In the genomic region with DNA sequence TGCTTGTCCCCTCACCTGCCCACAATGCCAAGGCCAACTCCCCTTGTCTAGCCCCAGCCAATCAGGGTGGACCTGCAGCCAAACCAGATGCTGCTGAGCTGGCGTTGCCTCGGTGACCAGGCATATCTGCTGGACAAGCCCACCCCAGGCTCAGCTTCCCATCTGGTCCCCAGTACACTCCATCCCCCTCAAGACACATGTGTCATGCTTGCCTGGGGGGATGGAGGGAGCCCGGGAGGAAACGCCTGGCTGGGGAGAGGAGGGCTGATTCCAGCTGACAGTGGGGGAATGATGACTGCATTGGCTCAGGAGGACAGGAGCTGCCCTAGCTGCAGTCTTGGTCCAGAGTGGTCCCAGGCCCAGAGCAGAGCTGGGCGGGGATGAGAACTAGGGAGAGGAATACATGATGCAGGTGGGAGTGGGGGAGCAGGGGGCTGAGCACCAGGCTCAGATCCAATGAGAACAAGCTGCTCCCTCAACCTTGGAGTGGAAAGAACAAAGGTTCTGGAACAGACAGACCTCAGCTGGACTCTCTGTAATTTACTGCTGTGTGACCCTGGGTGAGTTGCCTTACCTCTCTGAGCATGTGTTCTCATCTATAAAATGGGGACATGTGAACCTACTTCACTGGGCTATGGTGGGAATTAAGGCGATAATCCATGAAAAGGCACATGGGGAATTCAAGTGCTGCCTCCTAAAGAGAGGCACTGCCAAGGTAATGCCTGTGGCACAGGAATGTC, we compare ENCODE assay signal across 11 cellular contexts. TPM values are rescaled to one million over a fixed set of nuclear protein-coding genes. Genes with fewer than 3 reads are reported as not detected.
DNase-seq lines count a peak whose midpoint lies in the region; ATAC-seq and TF ChIP-seq lines count a peak whose summit lies in the region.
"Had no signal": no experiment of that assay in that cellular context is flagged by ENCODE, and none has a peak within 500 bp of the region (broad histone marks: within the 10 kb centered on the region; RNA-seq: fewer than 3 reads in every experiment).

No MANE protein-coding gene starts in this region.

- H3K4me3 ChIP-seq in foreskin fibroblast (ENCODE audit: low read depth in 1 of 2, low read length in 2 of 2) (peak overlapping the region; percentile 22 to 46), gastrocnemius medialis (no peak overlapping the region)

- H3K4me1 ChIP-seq in gastrocnemius medialis = peaks cover 5 to 15% of the 10 kb centered on the region in 2 donors

- peaks cover 31% of the 10 kb centered on the region for H3K36me3 Mint-ChIP-seq in activated CD4-positive, alpha-beta T cell treated with anti-CD3 and anti-CD28 coated beads, Interleukin-2, amount 10 ng/mL, durations not matched to agents 24 days and 14 days (ENCODE audit: low read depth)

- no peaks in the 10 kb centered on the region for H3K27me3 Mint-ChIP-seq in activated CD4-positive, alpha-beta T cell treated with anti-CD3 and anti-CD28 coated beads, Interleukin-2, amount 10 ng/mL, durations not matched to agents 24 days and 14 days
- H3K27me3 Mint-ChIP-seq: activated naive CD8-positive, alpha-beta T cell treated with anti-CD3 and anti-CD28 coated beads, Interleukin-2, amount 10 ng/mL, durations not matched to agents 7 days and 5 days had no signal

- intact Hi-C loops in gastrocnemius medialis (cut with DNase I; ENCODE audit: low total_unique reads) = no loop called here
- intact Hi-C loops in activated CD4-positive, alpha-beta T cell treated with anti-CD3 and anti-CD28 coated beads, Interleukin-2, amount 10 ng/mL, durations not matched to agents 24 days and 14 days (cut with micrococcal nuclease) = no loop called here

- H3K9me3 Mint-ChIP-seq in activated CD4-positive, alpha-beta T cell treated with anti-CD3 and anti-CD28 coated beads, Interleukin-2, amount 10 ng/mL, durations not matched to agents 24 days and 14 days = no peaks in the 10 kb centered on the region
- H3K9me3 Mint-ChIP-seq: activated naive CD8-positive, alpha-beta T cell treated with anti-CD3 and anti-CD28 coated beads, Interleukin-2, amount 10 ng/mL, durations not matched to agents 7 days and 5 days had no signal

- no peak overlapping the region for H3K4me3 Mint-ChIP-seq in activated CD4-positive, alpha-beta T cell treated with anti-CD3 and anti-CD28 coated beads, Interleukin-2, amount 10 ng/mL, durations not matched to agents 24 days and 14 days
- H3K4me3 Mint-ChIP-seq: activated naive CD8-positive, alpha-beta T cell treated with anti-CD3 and anti-CD28 coated beads, Interleukin-2, amount 10 ng/mL, durations not matched to agents 7 days and 5 days had no signal

- H3K4me1 Mint-ChIP-seq in activated CD4-positive, alpha-beta T cell treated with anti-CD3 and anti-CD28 coated beads, Interleukin-2, amount 10 ng/mL, durations not matched to agents 24 days and 14 days = peaks cover 37% of the 10 kb centered on the region

- TF ChIP-seq POLR2A in gastrocnemius medialis (IDR thresholded peaks at IDR 0.05) = no peak

- TF ChIP-seq CTCF in foreskin fibroblast (IDR thresholded peaks at IDR 0.05; ENCODE audit: low read depth, low read length) (no peak), gastrocnemius medialis (IDR thresholded peaks at IDR 0.05 in 4 of 5, conservative IDR thresholded peaks at IDR 0.05 in 1 of 5) (no peak)

- H3K36me3 ChIP-seq in gastrocnemius medialis = no peaks in the 10 kb centered on the region

- ATAC-seq in SK-N-SH treated with all-trans-retinoic acid at 6 μM for 48 hours (peak; percentile 28), gastrocnemius medialis (no peak)

- no peaks in the 10 kb centered on the region for H3K27me3 ChIP-seq in gastrocnemius medialis

- peak overlapping the region in 3 of 4 donors; percentile 55 to 82 (median 59) for H3K27ac ChIP-seq in gastrocnemius medialis

- in situ Hi-C loops in gastrocnemius medialis (cut with MboI; ENCODE audit: low sequenced_read_pairs in 4 of 4) = no loop called here

- no peaks in the 10 kb centered on the region for H3K9me3 ChIP-seq in gastrocnemius medialis

- H3K27ac Mint-ChIP-seq in activated CD4-positive, alpha-beta T cell treated with anti-CD3 and anti-CD28 coated beads, Interleukin-2, amount 10 ng/mL, durations not matched to agents 24 days and 14 days = no peak overlapping the region
- H3K27ac Mint-ChIP-seq: activated naive CD8-positive, alpha-beta T cell treated with anti-CD3 and anti-CD28 coated beads, Interleukin-2, amount 10 ng/mL, durations not matched to agents 7 days and 5 days had no signal

- peak; percentile 76 for DNase-seq in GM04504 (ENCODE audit: low read depth)
- peak; percentile 89 to 96 for DNase-seq in foreskin fibroblast
- no peak for DNase-seq in gastrocnemius medialis
- DNase-seq in HK-2 (ENCODE audit: unreplicated experiment) = no peak
- DNase-seq in CD1c-positive myeloid dendritic cell (ENCODE audit: extremely low spot score) = no peak
- no peak for DNase-seq in HUDEP-2 (lab: John Stamatoyannopoulos, UW; ENCODE audit: unreplicated experiment in 76 of 76)
- no peak for DNase-seq in activated CD4-positive, alpha-beta T cell treated with anti-CD3 and anti-CD28 coated beads, Interleukin-2, amount 10 ng/mL, durations not matched to agents 24 days and 14 days
- DNase-seq: activated naive CD8-positive, alpha-beta T cell treated with anti-CD3 and anti-CD28 coated beads, Interleukin-2, amount 10 ng/mL, durations not matched to agents 7 days and 5 days; GDM1; stimulated activated CD4-positive, alpha-beta T cell treated with anti-CD3 and anti-CD28 coated beads, Interleukin-4, amount 100 ng/mL, for 24 hours had no signal

TF ChIP-seq in SK-N-SH treated with all-trans-retinoic acid at 6 μM for 48 hours, 23 proteins besides CTCF, POLR2A, EP300 and RAD21:
- peak; percentile 94; the same call in 1 of the 2 replicates for TF ChIP-seq TCF4 (CRISPR knock-in tag; IDR thresholded peaks at IDR 0.05; ENCODE audit: borderline replicate concordance)
- TF ChIP-seq ZFP30 (CRISPR knock-in tag; IDR thresholded peaks at IDR 0.05) = no peak
TF ChIP-seq in SK-N-SH treated with all-trans-retinoic acid at 6 μM for 48 hours: peak in this region for 1.

RNA-seq across cellular contexts. Expression of gene ECE1, which starts 23.1 kb away (rescaled TPM):
- total RNA-seq in gastrocnemius medialis = 10 to 100 TPM; 17.1 to 39.9 (median 26.7) TPM
- 133 and 134 TPM in 2 replicates for total RNA-seq in activated CD4-positive, alpha-beta T cell treated with anti-CD3 and anti-CD28 coated beads, Interleukin-2, amount 10 ng/mL, durations not matched to agents 24 days and 14 days

Comparison
In these comparisons a context has a peak if more than half of its experiments do, and no peak if none do; other contexts are left out.
1. DNase-seq: peak in GM04504 (single experiment) and foreskin fibroblast (2 of 2); none in gastrocnemius medialis (0 of 2), HK-2 (single experiment), CD1c-positive myeloid dendritic cell (single experiment), HUDEP-2 (0 of 76) and activated CD4-positive, alpha-beta T cell treated with anti-CD3 and anti-CD28 coated beads, Interleukin-2, amount 10 ng/mL, durations not matched to agents 24 days and 14 days (single experiment).
2. H3K4me3 ChIP-seq: peak in foreskin fibroblast (2 of 2); none in gastrocnemius medialis (0 of 4).